11 cellular contexts compared by ENCODE assay signal in the genomic region with DNA sequence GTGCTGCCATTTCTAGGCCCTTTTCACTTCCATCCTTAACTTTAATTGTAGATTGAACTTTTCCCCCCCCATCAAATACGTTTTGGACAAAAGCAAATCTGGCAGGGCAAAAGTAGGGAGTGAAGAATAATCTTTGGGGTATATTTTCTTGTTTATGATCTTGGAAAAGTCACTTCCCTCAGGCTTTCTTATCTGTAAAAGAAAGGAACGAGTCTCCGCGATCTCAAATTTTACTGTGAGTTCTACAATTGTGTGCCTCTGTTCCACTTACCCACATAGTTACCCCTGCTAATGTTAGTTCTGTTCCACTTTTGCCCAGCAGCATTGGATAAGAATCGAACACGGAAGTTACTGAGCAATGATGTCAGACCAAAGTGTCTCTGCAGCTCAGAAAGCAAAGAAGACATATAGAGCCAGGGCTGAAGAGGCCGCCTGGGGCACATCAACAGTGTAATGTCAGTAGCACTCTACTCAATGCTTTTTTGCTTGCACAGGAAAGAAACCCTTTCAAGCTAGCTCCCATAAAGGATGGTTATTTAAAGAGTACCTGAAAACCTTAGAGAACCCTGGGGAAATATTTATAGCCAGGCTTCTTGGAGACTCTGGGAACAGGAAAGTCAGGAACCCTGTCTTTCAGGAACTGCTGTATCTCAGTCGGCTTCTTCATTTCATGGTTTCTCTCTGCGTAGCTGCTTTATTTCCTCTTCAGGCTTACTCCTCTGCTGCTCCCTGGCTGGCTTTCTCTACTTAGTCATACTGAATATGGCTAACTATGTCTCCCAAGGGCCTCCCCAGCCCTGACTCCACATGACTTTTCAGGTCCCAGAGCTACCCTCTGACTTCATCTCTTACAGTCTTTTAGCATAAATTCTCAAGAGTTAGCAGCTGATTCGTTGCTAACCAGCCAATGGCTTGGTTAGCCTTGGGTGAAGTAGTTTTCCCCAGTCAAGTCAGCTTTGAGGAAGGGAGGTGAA.
DNase-seq lines count a peak whose midpoint lies in the region; ATAC-seq, FAIRE-seq and TF ChIP-seq lines count a peak whose summit lies in the region.
"Had no signal": no experiment of that assay in that cellular context is flagged by ENCODE, and none has a peak within 500 bp of the region (broad histone marks: within the 10 kb centered on the region; RNA-seq: fewer than 3 reads in every experiment).

No MANE protein-coding gene starts in this region.

- H3K9me3 Mint-ChIP-seq in activated CD4-positive, alpha-beta T cell treated with anti-CD3 and anti-CD28 coated beads for 36 hours (ENCODE audit: low read depth): no peaks in the 10 kb centered on the region
- no peaks in the 10 kb centered on the region for H3K9me3 Mint-ChIP-seq in Caco-2 (ENCODE audit: unreplicated experiment)

- H3K27me3 ChIP-seq in skeletal muscle tissue (ENCODE audit: control insufficient read depth in 3 of 3, insufficient read depth in 3 of 3, low read length in 3 of 3): no peaks in the 10 kb centered on the region
- H3K27me3 ChIP-seq in Caco-2 (replicated peaks; ENCODE audit: control insufficient read depth, insufficient read depth, low read length): no peaks in the 10 kb centered on the region
- H3K27me3 ChIP-seq in HepG2 (ENCODE audit: control insufficient read depth in 1 of 2, insufficient read depth in 2 of 2, low read length in 2 of 2): no peaks in the 10 kb centered on the region
- H3K27me3 ChIP-seq: SJSA1 had no signal

- no peak overlapping the region for H3K4me3 ChIP-seq in skeletal muscle tissue (ENCODE audit: low read length in 3 of 3)
- H3K4me3 ChIP-seq in Caco-2 (ENCODE audit: low read depth, low read length): no peak overlapping the region
- H3K4me3 ChIP-seq in HepG2 (replicated peaks in 1 of 3; ENCODE audit: insufficient read depth in 1 of 3, low read depth in 2 of 3, low read length in 3 of 3): no peak overlapping the region
- H3K4me3 ChIP-seq: SJSA1 had no signal

- intact Hi-C loops in activated CD4-positive, alpha-beta T cell treated with anti-CD3 and anti-CD28 coated beads for 36 hours (cut with DNase I, micrococcal nuclease): no loop called here
- intact Hi-C loops in Caco-2 (cut with micrococcal nuclease; ENCODE audit: unreplicated experiment): no loop called here
- intact Hi-C loops in HepG2 (cut with micrococcal nuclease; ENCODE audit: unreplicated experiment): no loop called here

- H3K36me3 ChIP-seq in skeletal muscle tissue (ENCODE audit: control insufficient read depth in 3 of 3, insufficient read depth in 3 of 3, low read length in 3 of 3): no peaks in the 10 kb centered on the region
- H3K36me3 ChIP-seq in Caco-2 (ENCODE audit: control insufficient read depth, insufficient read depth, low read length): no peaks in the 10 kb centered on the region
- no peaks in the 10 kb centered on the region for H3K36me3 ChIP-seq in HepG2 (replicated peaks in 1 of 2; ENCODE audit: control insufficient read depth in 1 of 2, insufficient read depth in 2 of 2, low read length in 2 of 2)
- H3K36me3 ChIP-seq: SJSA1 had no signal

- H3K9me3 ChIP-seq in skeletal muscle tissue (ENCODE audit: control insufficient read depth in 3 of 3, low read length in 3 of 3): no peaks in the 10 kb centered on the region
- H3K9me3 ChIP-seq in Caco-2: no peaks in the 10 kb centered on the region
- H3K9me3 ChIP-seq in HepG2 (ENCODE audit: low read length): no peaks in the 10 kb centered on the region
- H3K9me3 ChIP-seq: SJSA1 had no signal

- H3K4me1 Mint-ChIP-seq in activated CD4-positive, alpha-beta T cell treated with anti-CD3 and anti-CD28 coated beads for 36 hours: peaks cover 3% of the 10 kb centered on the region
- H3K4me1 Mint-ChIP-seq in Caco-2 (ENCODE audit: low read depth, unreplicated experiment): no peaks in the 10 kb centered on the region

- no peak for TF ChIP-seq POLR2A in HepG2 (IDR thresholded peaks at IDR 0.05; ENCODE audit: insufficient read depth in 1 of 2, low read depth in 2 of 2, low read length in 2 of 2)

- BruUV-seq in Caco-2 (replicated peaks; lab: Mats Ljungman, UMichigan) (no TSS peak), HepG2 (replicated peaks; lab: Mats Ljungman, UMichigan) (no TSS peak)

- H3K9ac ChIP-seq in skeletal muscle tissue (ENCODE audit: low read depth in 1 of 3, low read length in 3 of 3) (no peak overlapping the region), HepG2 (ENCODE audit: insufficient read depth, low read depth, low read length) (no peak overlapping the region)

- peak; percentile 85 for ATAC-seq in activated CD4-positive, alpha-beta T cell treated with anti-CD3 and anti-CD28 coated beads for 36 hours
- ATAC-seq in HG03108 (IDR thresholded peaks at IDR 0.05; ENCODE audit: unreplicated experiment): peak; percentile 85
- no peak for ATAC-seq in HepG2

- no peak overlapping the region for H3K27ac Mint-ChIP-seq in activated CD4-positive, alpha-beta T cell treated with anti-CD3 and anti-CD28 coated beads for 36 hours
- no peak overlapping the region for H3K27ac Mint-ChIP-seq in Caco-2 (ENCODE audit: unreplicated experiment)

- peaks cover 7% of the 10 kb centered on the region for H3K27me3 Mint-ChIP-seq in activated CD4-positive, alpha-beta T cell treated with anti-CD3 and anti-CD28 coated beads for 36 hours
- H3K27me3 Mint-ChIP-seq in Caco-2 (ENCODE audit: insufficient read depth, unreplicated experiment): no peaks in the 10 kb centered on the region

- FAIRE-seq in HepG2 (lab: Jason Lieb, UNC): no peak
- FAIRE-seq: A204.1 had no signal

- H3K4me2 ChIP-seq in HepG2 (ENCODE audit: low read depth, low read length): no peak overlapping the region

- 27% methylated on average over 10 of the region's 10 CpGs for WGBS in HepG2 (ENCODE audit: low lambda C conversion rate)

- peak; percentile 13 for DNase-seq in activated CD4-positive, alpha-beta T cell treated with anti-CD3 and anti-CD28 coated beads for 36 hours
- DNase-seq in activated CD4-positive, alpha-beta T cell treated with anti-CD3 and anti-CD28 coated beads for 4 hours: no peak
- DNase-seq in dermis blood vessel endothelial cell (peak; percentile 36), Caco-2 (no peak), EL (no peak), HepG2 (ENCODE audit: low spot score) (no peak)
- DNase-seq: mammary epithelial cell had no signal

- H4K20me1 ChIP-seq in HepG2 (ENCODE audit: insufficient read depth, low read length): no peaks in the 10 kb centered on the region

- POLR2A ChIA-PET in activated CD4-positive, alpha-beta T cell treated with anti-CD3 and anti-CD28 coated beads for 36 hours (lab: Charles Lee): interaction anchor here (0.7 kb wide), 1 partner anchor 20 kb away, joined by 3 read pairs; no protein-coding TSS in a partner anchor
- POLR2A ChIA-PET in Caco-2 (lab: Charles Lee): no interaction called here
- POLR2A ChIA-PET in HepG2 (lab: Yijun Ruan, JAX): no interaction called here

- in situ Hi-C loops in HepG2 (cut with HindIII; ENCODE audit: extremely low pct_ligation_motif_present, low pct_unique_long_range_greater_than_20kb): no loop called here

- H2AFZ ChIP-seq in HepG2 (ENCODE audit: low read length): no peak overlapping the region

- H3K36me3 Mint-ChIP-seq in activated CD4-positive, alpha-beta T cell treated with anti-CD3 and anti-CD28 coated beads for 36 hours (ENCODE audit: low read depth): no peaks in the 10 kb centered on the region
- no peaks in the 10 kb centered on the region for H3K36me3 Mint-ChIP-seq in Caco-2 (ENCODE audit: insufficient read depth, unreplicated experiment)

- no peaks in the 10 kb centered on the region for H3K79me2 ChIP-seq in HepG2 (ENCODE audit: insufficient read depth, low read length)

- no peak for TF ChIP-seq CTCF in Caco-2 (IDR thresholded peaks at IDR 0.05; ENCODE audit: insufficient read depth in 1 of 2, low read depth in 1 of 2, low read length in 1 of 2, severe bottlenecking in 1 of 2, unreplicated experiment in 1 of 2)
- TF ChIP-seq CTCF in HepG2 (CRISPR knock-in tag; IDR thresholded peaks at IDR 0.05): no peak

- TF ChIP-seq RAD21 in HepG2 (CRISPR knock-in tag; IDR thresholded peaks at IDR 0.05): no peak

- CTCF ChIA-PET in activated CD4-positive, alpha-beta T cell treated with anti-CD3 and anti-CD28 coated beads for 36 hours (lab: Charles Lee): interaction anchor here (0.9 to 1.1 kb wide), 2 partner anchors 16 to 153 kb away, joined by 3 read pairs; no protein-coding TSS in a partner anchor
- CTCF ChIA-PET in Caco-2 (lab: Charles Lee) (no interaction called here), HepG2 (lab: Yijun Ruan, JAX; ENCODE audit: low intra/inter-chr PET ratio, low total read pairs) (no interaction called here)

- TF ChIP-seq EP300 in HepG2 (IDR thresholded peaks at IDR 0.05; ENCODE audit: low read depth in 2 of 2, low read length in 2 of 2) (no peak), HepG2 (CRISPR knock-in tag; IDR thresholded peaks at IDR 0.05; ENCODE audit: borderline replicate concordance) (no peak)

- H3K27ac ChIP-seq in skeletal muscle tissue (ENCODE audit: low read depth, low read length) (peak overlapping the region; percentile 52), HepG2 (ENCODE audit: extremely low read length, insufficient read depth, low read length) (no peak overlapping the region)
- H3K27ac ChIP-seq: SJSA1 had no signal

- H3K4me1 ChIP-seq in skeletal muscle tissue (ENCODE audit: control insufficient read depth in 3 of 3, insufficient read depth in 3 of 3, low read length in 3 of 3) (no peaks in the 10 kb centered on the region), Caco-2 (no peaks in the 10 kb centered on the region), HepG2 (ENCODE audit: insufficient read depth, low read length) (no peaks in the 10 kb centered on the region)

- H3K4me3 Mint-ChIP-seq in activated CD4-positive, alpha-beta T cell treated with anti-CD3 and anti-CD28 coated beads for 36 hours: no peak overlapping the region
- H3K4me3 Mint-ChIP-seq in Caco-2 (ENCODE audit: unreplicated experiment): no peak overlapping the region

TF ChIP-seq in HepG2, 621 proteins besides CTCF, POLR2A, EP300 and RAD21 (continues in another document):
- TF ChIP-seq ZNF230 (CRISPR knock-in tag; IDR thresholded peaks at IDR 0.05) (no peak), ZNF546 (CRISPR knock-in tag; conservative IDR thresholded peaks at IDR 0.05) (no peak), ZNF883 (CRISPR knock-in tag; IDR thresholded peaks at IDR 0.05; ENCODE audit: not compliant biosample characterization) (no peak), ZNF720 (CRISPR knock-in tag; IDR thresholded peaks at IDR 0.05) (no peak), MBD4 (IDR thresholded peaks at IDR 0.05; ENCODE audit: borderline replicate concordance, low read length) (no peak), JUNB (CRISPR knock-in tag; IDR thresholded peaks at IDR 0.05; ENCODE audit: borderline replicate concordance) (no peak), GFI1 (CRISPR knock-in tag; IDR thresholded peaks at IDR 0.05; ENCODE audit: borderline replicate concordance) (no peak), SSRP1 (CRISPR knock-in tag; IDR thresholded peaks at IDR 0.05) (no peak), ZC3H13 (CRISPR knock-in tag; IDR thresholded peaks at IDR 0.05) (no peak), PITX1 (CRISPR knock-in tag; IDR thresholded peaks at IDR 0.05) (no peak), DPF2 (CRISPR knock-in tag; IDR thresholded peaks at IDR 0.05; ENCODE audit: borderline replicate concordance, low read depth) (no peak), MIER3 (CRISPR knock-in tag; IDR thresholded peaks at IDR 0.05; ENCODE audit: borderline replicate concordance) (no peak)

Comparison
In these comparisons a context has a peak if more than half of its experiments do, and no peak if none do; other contexts are left out.
1. DNase-seq: peak in activated CD4-positive, alpha-beta T cell treated with anti-CD3 and anti-CD28 coated beads for 36 hours (single experiment) and dermis blood vessel endothelial cell (single experiment); none in activated CD4-positive, alpha-beta T cell treated with anti-CD3 and anti-CD28 coated beads for 4 hours (0 of 2), Caco-2 (0 of 2), EL (single experiment) and HepG2 (single experiment).